19 cellular contexts compared by ENCODE assay signal in genomic region chr18:47975701-47976100, GRCh38. TPM values are rescaled to one million over a fixed set of nuclear protein-coding genes. Genes with fewer than 3 reads are reported as not detected.
DNase-seq lines count a peak whose midpoint lies in the region; ATAC-seq and TF ChIP-seq lines count a peak whose summit lies in the region.
"Had no signal": no experiment of that assay in that cellular context is flagged by ENCODE, and none has a peak within 500 bp of the region (broad histone marks: within the 10 kb centered on the region; RNA-seq: fewer than 3 reads in every experiment).

No MANE protein-coding gene starts in this region.

- H3K9ac ChIP-seq in BLaER1 treated with 17β-estradiol and CSF1 and Interleukin-3, amounts not matched to agents 10 nM and 100 nM: peak overlapping the region in 7 of 11 experiments; percentile 32 to 63 (median 52); a peak in 5 of 22 replicates
- H3K9ac ChIP-seq in GM23248: no peak overlapping the region

- no peak overlapping the region for H3K4me3 Mint-ChIP-seq in naive B cell
- H3K4me3 Mint-ChIP-seq: T-helper 17 cell had no signal

- no peaks in the 10 kb centered on the region for H3K36me3 Mint-ChIP-seq in naive B cell

- no peak overlapping the region for H2AFZ ChIP-seq in GM23248

- DNase-seq in HL-60 (ENCODE audit: low read depth in 1 of 2, low spot score in 1 of 2) (peak in 1 of 2 experiments; percentile 86), SKM-1 (lab: John Stamatoyannopoulos, UW; ENCODE audit: unreplicated experiment) (peak; percentile 57), naive B cell (no peak), DMS153 (lab: John Stamatoyannopoulos, UW) (no peak), DMS79 (lab: John Stamatoyannopoulos, UW) (no peak), GM23248 (no peak)
- DNase-seq in effector memory CD4-positive, alpha-beta T cell: no peak
- DNase-seq: KG1, NCI-H1436, NCI-H2081, NCI-H446 treated with DMSO at 0.1 percent for 48 hours, NCI-H774, Peyer's patch, Right ventricle myocardium superior, T-helper 17 cell had no signal

- no peak overlapping the region for H3K27ac Mint-ChIP-seq in naive B cell
- H3K27ac Mint-ChIP-seq: T-helper 17 cell had no signal

- H3K27ac ChIP-seq in BLaER1 treated with 17β-estradiol and CSF1 and Interleukin-3, amounts not matched to agents 10 nM and 100 nM: peak overlapping the region in 8 of 11 experiments; percentile 31 to 81 (median 73); a peak in 15 of 22 replicates
- H3K27ac ChIP-seq in HL-60 (replicated peaks) (peak overlapping the region; percentile 6; the same call in 1 of the 2 replicates), GM23248 (no peak overlapping the region)
- H3K27ac ChIP-seq in effector memory CD4-positive, alpha-beta T cell (ENCODE audit: insufficient read depth, low read length, poor library complexity, severe bottlenecking): no peak overlapping the region
- H3K27ac ChIP-seq: C4-2B, Peyer's patch had no signal

- peaks cover 21 to 75% (median 65%) of the 10 kb centered on the region in 10 experiments for H3K4me1 ChIP-seq in BLaER1 treated with 17β-estradiol and CSF1 and Interleukin-3, amounts not matched to agents 10 nM and 100 nM
- H3K4me1 ChIP-seq in effector memory CD4-positive, alpha-beta T cell (ENCODE audit: control insufficient read depth, insufficient read depth, low read length, poor library complexity, severe bottlenecking): no peaks in the 10 kb centered on the region
- H3K4me1 ChIP-seq in GM23248 (ENCODE audit: insufficient read depth): no peaks in the 10 kb centered on the region
- H3K4me1 ChIP-seq: Peyer's patch had no signal

- peak overlapping the region; percentile 13 to 82 (median 72) for H3K4me2 ChIP-seq in BLaER1 treated with 17β-estradiol and CSF1 and Interleukin-3, amounts not matched to agents 10 nM and 100 nM
- H3K4me2 ChIP-seq in GM23248 (ENCODE audit: unreplicated experiment): no peak overlapping the region

- 44 to 48% methylated on average over 4 of the region's 4 CpGs for WGBS in GM23248 (ENCODE audit: low coverage in 1 of 2, low lambda C conversion rate in 2 of 2, missing lambda C conversion rate in 2 of 2), 2 experiments

- in situ Hi-C loops in GM23248 (cut with MboI): no loop called here

- peak overlapping the region in 3 of 10 experiments; percentile 0 to 21 (median 3); a peak in 1 of 20 replicates for H3K4me3 ChIP-seq in BLaER1 treated with 17β-estradiol and CSF1 and Interleukin-3, amounts not matched to agents 10 nM and 100 nM
- H3K4me3 ChIP-seq in HL-60 (replicated peaks; ENCODE audit: insufficient read depth, low read length) (no peak overlapping the region), GM23248 (no peak overlapping the region)
- H3K4me3 ChIP-seq in effector memory CD4-positive, alpha-beta T cell (ENCODE audit: insufficient read depth, low read depth, low read length, poor library complexity, severe bottlenecking): no peak overlapping the region
- H3K4me3 ChIP-seq: GM12878, Peyer's patch had no signal

- H3K79me2 ChIP-seq in GM23248 (ENCODE audit: insufficient read depth): no peaks in the 10 kb centered on the region

- no peak for TF ChIP-seq CTCF in HL-60 (IDR thresholded peaks at IDR 0.05; ENCODE audit: insufficient read depth, low read length)

- peaks cover 0 to 6% (median 0%) of the 10 kb centered on the region in 7 donors for H3K9me3 Mint-ChIP-seq in naive B cell

- H3K9me3 ChIP-seq in BLaER1 treated with 17β-estradiol and CSF1 and Interleukin-3, amounts not matched to agents 10 nM and 100 nM (replicated peaks in 1 of 11): peaks cover 0 to 12% (median 11%) of the 10 kb centered on the region in 11 experiments; a peak in 15 of 22 replicates
- H3K9me3 ChIP-seq in effector memory CD4-positive, alpha-beta T cell (ENCODE audit: control insufficient read depth, low read length): no peaks in the 10 kb centered on the region
- no peaks in the 10 kb centered on the region for H3K9me3 ChIP-seq in GM23248 (ENCODE audit: low read depth)
- H3K9me3 ChIP-seq: Peyer's patch had no signal

- no peaks in the 10 kb centered on the region for H3F3A ChIP-seq in GM23248 (ENCODE audit: insufficient read depth)

- peak; percentile 64 to 66 for ATAC-seq in naive B cell (ENCODE audit: low read depth in 2 of 2)
- ATAC-seq: GM12878, SK-N-SH treated with all-trans-retinoic acid at 6 μM for 48 hours, T-helper 17 cell had no signal

- H3K9me2 ChIP-seq in GM23248 (ENCODE audit: insufficient read depth): no peaks in the 10 kb centered on the region

- H4K20me1 ChIP-seq in BLaER1 treated with 17β-estradiol and CSF1 and Interleukin-3, amounts not matched to agents 10 nM and 100 nM: no peaks in the 10 kb centered on the region
- H4K20me1 ChIP-seq in GM23248 (ENCODE audit: insufficient read depth): no peaks in the 10 kb centered on the region

- no peaks in the 10 kb centered on the region for H3K36me3 ChIP-seq in BLaER1 treated with 17β-estradiol and CSF1 and Interleukin-3, amounts not matched to agents 10 nM and 100 nM
- H3K36me3 ChIP-seq in effector memory CD4-positive, alpha-beta T cell (ENCODE audit: control insufficient read depth, insufficient read depth, low read length): no peaks in the 10 kb centered on the region
- H3K36me3 ChIP-seq in GM23248 (ENCODE audit: low read depth): no peaks in the 10 kb centered on the region
- H3K36me3 ChIP-seq: Peyer's patch had no signal

- no peaks in the 10 kb centered on the region for H3K27me3 ChIP-seq in BLaER1 treated with 17β-estradiol and CSF1 and Interleukin-3, amounts not matched to agents 10 nM and 100 nM
- H3K27me3 ChIP-seq in HL-60 (ENCODE audit: insufficient read depth, poor library complexity, severe bottlenecking): no peaks in the 10 kb centered on the region
- no peaks in the 10 kb centered on the region for H3K27me3 ChIP-seq in effector memory CD4-positive, alpha-beta T cell (replicated peaks; ENCODE audit: control insufficient read depth, insufficient read depth, low read length, poor library complexity, severe bottlenecking)
- peaks cover 28% of the 10 kb centered on the region for H3K27me3 ChIP-seq in GM23248 (replicated peaks; ENCODE audit: insufficient read depth)
- H3K27me3 ChIP-seq: Peyer's patch had no signal

- H3K4me1 Mint-ChIP-seq in naive B cell: peaks cover 14 to 18% (median 15%) of the 10 kb centered on the region in 3 donors

- peaks cover 50 to 68% (median 65%) of the 10 kb centered on the region in 3 donors for H3K27me3 Mint-ChIP-seq in naive B cell

RNA-seq across cellular contexts. Expression of gene SMAD2, which starts 45.2 kb away (rescaled TPM):
- 10 to 100 TPM; 49.9 to 77.9 (median 61.0) TPM for polyA plus RNA-seq in naive B cell (ENCODE audit: low read depth in 6 of 6)
- total RNA-seq in GM23248 (2014; rRNA removed; shearing (Covaris generic)): 77.7 and 86.6 TPM in 2 replicates
- 52.4 and 54.1 TPM in 2 replicates for polyA plus RNA-seq in GM23248 (2016; fragmentation: Nextera tagmentation; extraction: Ambion mirVana)

Comparison
In these comparisons a context has a peak if more than half of its experiments do, and no peak if none do; other contexts are left out.
1. H3K27ac ChIP-seq: peak in BLaER1 treated with 17β-estradiol and CSF1 and Interleukin-3, amounts not matched to agents 10 nM and 100 nM (8 of 11) and HL-60 (single experiment); none in effector memory CD4-positive, alpha-beta T cell (single experiment) and GM23248 (single experiment).